Comparison of ENCODE assay signal across 10 cellular contexts in genomic region chr10:84195044-84195830, GRCh38. TPM values are rescaled to one million over a fixed set of nuclear protein-coding genes. Genes with fewer than 3 reads are reported as not detected.
DNase-seq lines count a peak whose midpoint lies in the region; ATAC-seq, FAIRE-seq and TF ChIP-seq lines count a peak whose summit lies in the region.
"Had no signal": no experiment of that assay in that cellular context is flagged by ENCODE, and none has a peak within 500 bp of the region (broad histone marks: within the 10 kb centered on the region; RNA-seq: fewer than 3 reads in every experiment).

No MANE protein-coding gene starts in this region.

- peaks cover 30% of the 10 kb centered on the region for H3K27me3 Mint-ChIP-seq in stimulated activated naive CD8-positive, alpha-beta T cell treated with anti-CD3 and anti-CD28 coated beads, Interleukin-15, Interleukin-2, amounts not matched to agents 100 ng/mL and 50 ng/mL, for 24 hours
- peaks cover 79% of the 10 kb centered on the region for H3K27me3 Mint-ChIP-seq in astrocyte (ENCODE audit: low read depth, unreplicated experiment)

- TF ChIP-seq CTCF in astrocyte (IDR thresholded peaks at IDR 0.05; ENCODE audit: insufficient read depth, low read depth, low read length) (no peak), vagina (IDR thresholded peaks at IDR 0.05) (no peak), ovary (IDR thresholded peaks at IDR 0.05) (no peak)

- no peaks in the 10 kb centered on the region for H3K36me3 Mint-ChIP-seq in stimulated activated naive CD8-positive, alpha-beta T cell treated with anti-CD3 and anti-CD28 coated beads, Interleukin-15, Interleukin-2, amounts not matched to agents 100 ng/mL and 50 ng/mL, for 24 hours (ENCODE audit: low read depth)
- peaks cover 3% of the 10 kb centered on the region for H3K36me3 Mint-ChIP-seq in astrocyte (ENCODE audit: low read depth, unreplicated experiment)

- no peaks in the 10 kb centered on the region for H3K9me3 Mint-ChIP-seq in stimulated activated naive CD8-positive, alpha-beta T cell treated with anti-CD3 and anti-CD28 coated beads, Interleukin-15, Interleukin-2, amounts not matched to agents 100 ng/mL and 50 ng/mL, for 24 hours
- no peaks in the 10 kb centered on the region for H3K9me3 Mint-ChIP-seq in astrocyte (ENCODE audit: unreplicated experiment)

- intact Hi-C loops in vagina (cut with DNase I) (no loop called here), ovary (cut with DNase I) (no loop called here)

- H3K4me3 Mint-ChIP-seq in stimulated activated naive CD8-positive, alpha-beta T cell treated with anti-CD3 and anti-CD28 coated beads, Interleukin-15, Interleukin-2, amounts not matched to agents 100 ng/mL and 50 ng/mL, for 24 hours = peak overlapping the region; percentile 57
- peak overlapping the region; percentile 27 for H3K4me3 Mint-ChIP-seq in astrocyte (ENCODE audit: unreplicated experiment)

- no peak for DNase-seq in stimulated activated naive CD8-positive, alpha-beta T cell treated with anti-CD3 and anti-CD28 coated beads, Interleukin-15, Interleukin-2, amounts not matched to agents 100 U/mL and 50 U/mL, for 24 hours
- DNase-seq in astrocyte (ENCODE audit: low read depth) (no peak), vagina (ENCODE audit: extremely low spot score in 2 of 2) (no peak), ovary (no peak)
- DNase-seq: small intestine had no signal

- H3K4me3 ChIP-seq in astrocyte (ENCODE audit: insufficient read depth, low read depth, low read length) = no peak overlapping the region
- H3K4me3 ChIP-seq in mucosa of rectum (ENCODE audit: low read length in 2 of 2) = peak overlapping the region; percentile 75 to 76
- H3K4me3 ChIP-seq in vagina = peak overlapping the region; percentile 42 to 43
- H3K4me3 ChIP-seq in ovary = no peak overlapping the region

- no peak for FAIRE-seq in astrocyte (lab: Jason Lieb, UNC)
- FAIRE-seq: small intestine had no signal

- peaks cover 26% of the 10 kb centered on the region for H3K27me3 ChIP-seq in astrocyte (ENCODE audit: insufficient read depth, low read length)
- H3K27me3 ChIP-seq in mucosa of rectum (ENCODE audit: control insufficient read depth in 2 of 2, insufficient read depth in 2 of 2, low read length in 2 of 2) = peaks cover 2 to 3% of the 10 kb centered on the region in 2 donors
- H3K27me3 ChIP-seq in vagina = no peaks in the 10 kb centered on the region
- H3K27me3 ChIP-seq in ovary = no peaks in the 10 kb centered on the region

- no peak overlapping the region for H3K27ac Mint-ChIP-seq in stimulated activated naive CD8-positive, alpha-beta T cell treated with anti-CD3 and anti-CD28 coated beads, Interleukin-15, Interleukin-2, amounts not matched to agents 100 ng/mL and 50 ng/mL, for 24 hours
- H3K27ac Mint-ChIP-seq in astrocyte (ENCODE audit: unreplicated experiment) = no peak overlapping the region

- H3K27ac ChIP-seq in astrocyte (ENCODE audit: low read depth, low read length) = no peak overlapping the region
- peak overlapping the region; percentile 89 to 93 for H3K27ac ChIP-seq in mucosa of rectum (ENCODE audit: low read depth in 2 of 2, low read length in 2 of 2)
- H3K27ac ChIP-seq in vagina = no peak overlapping the region
- H3K27ac ChIP-seq in ovary = no peak overlapping the region

- peak overlapping the region; percentile 80 for H3K4me2 ChIP-seq in astrocyte (ENCODE audit: low read length)

- H3K9ac ChIP-seq in astrocyte (ENCODE audit: low read length) (no peak overlapping the region), mucosa of rectum (ENCODE audit: low read depth in 1 of 2, low read length in 2 of 2) (peak overlapping the region; percentile 79 to 90)

- no peaks in the 10 kb centered on the region for H3K9me3 ChIP-seq in astrocyte (ENCODE audit: insufficient read depth, low read depth, low read length)
- no peaks in the 10 kb centered on the region for H3K9me3 ChIP-seq in mucosa of rectum (ENCODE audit: control insufficient read depth in 2 of 2, low read length in 2 of 2)
- H3K9me3 ChIP-seq in vagina = no peaks in the 10 kb centered on the region
- H3K9me3 ChIP-seq in ovary = no peaks in the 10 kb centered on the region

- ATAC-seq in stimulated activated naive CD8-positive, alpha-beta T cell treated with anti-CD3 and anti-CD28 coated beads, Interleukin-15, Interleukin-2, amounts not matched to agents 100 U/mL and 50 U/mL, for 24 hours = no peak
- ATAC-seq in GM18520 (IDR thresholded peaks at IDR 0.05; ENCODE audit: unreplicated experiment) (no peak), GM21786 (IDR thresholded peaks at IDR 0.05; ENCODE audit: unreplicated experiment) (no peak)

- TF ChIP-seq POLR2A in vagina (IDR thresholded peaks at IDR 0.05) (no peak), ovary (IDR thresholded peaks at IDR 0.05) (no peak)

- H3K4me1 ChIP-seq in astrocyte (ENCODE audit: insufficient read depth, low read length) (no peaks in the 10 kb centered on the region), mucosa of rectum (ENCODE audit: control insufficient read depth in 2 of 2, insufficient read depth in 2 of 2, low read length in 2 of 2) (peaks cover 50 to 63% of the 10 kb centered on the region in 2 donors), vagina (peaks cover 16% of the 10 kb centered on the region), ovary (ENCODE audit: insufficient read depth) (no peaks in the 10 kb centered on the region)

- 13 to 21% (median 17%) methylated on average over 33 to 43 of the region's 43 CpGs for WGBS in ovary, 3 donors

- peaks cover 11% of the 10 kb centered on the region for H3K4me1 Mint-ChIP-seq in stimulated activated naive CD8-positive, alpha-beta T cell treated with anti-CD3 and anti-CD28 coated beads, Interleukin-15, Interleukin-2, amounts not matched to agents 100 ng/mL and 50 ng/mL, for 24 hours (ENCODE audit: low read depth)
- no peaks in the 10 kb centered on the region for H3K4me1 Mint-ChIP-seq in astrocyte (ENCODE audit: low read depth, unreplicated experiment)

- H3K36me3 ChIP-seq in astrocyte (ENCODE audit: insufficient read depth, low read length) (no peaks in the 10 kb centered on the region), mucosa of rectum (ENCODE audit: control insufficient read depth in 2 of 2, insufficient read depth in 2 of 2, low read length in 2 of 2) (no peaks in the 10 kb centered on the region), vagina (no peaks in the 10 kb centered on the region), ovary (no peaks in the 10 kb centered on the region)

- TF ChIP-seq EP300 in ovary (IDR thresholded peaks at IDR 0.05) = no peak

- no peak overlapping the region for H2AFZ ChIP-seq in astrocyte (ENCODE audit: low read depth, low read length)

- no peaks in the 10 kb centered on the region for H4K20me1 ChIP-seq in astrocyte (ENCODE audit: insufficient read depth, low read length)

- no peaks in the 10 kb centered on the region for H3K79me2 ChIP-seq in astrocyte (ENCODE audit: insufficient read depth, low read length)

RNA-seq across cellular contexts. Expression of gene CDHR1, which starts 0.9 kb away (rescaled TPM):
- 0.41 and 0.75 TPM in 2 replicates for total RNA-seq in astrocyte
- 6.4 TPM for total RNA-seq in vagina
- 1 to 10 TPM in 1 of 7 donors, under 1 TPM in 6; 0.08 to 2.2 (median 0.69) TPM for total RNA-seq in ovary
- polyA plus RNA-seq in ovary = 1 to 10 TPM in 1 of 2 donors, under 1 TPM in 1; 0.17 to 2.1 TPM
- total RNA-seq: Daoy had no signal

RNA-seq across cellular contexts. Expression of gene GPR15LG, which starts 21.6 kb away (rescaled TPM):
- not detected in 2 replicates for total RNA-seq in astrocyte
- 98.0 TPM for total RNA-seq in vagina
- total RNA-seq in ovary = 1 to 10 TPM in 1 of 7 donors, under 1 TPM in 1, not detected in 5; 0.31 to 3.6 TPM
- polyA plus RNA-seq in ovary = not detected
- total RNA-seq: Daoy had no signal
- polyA plus RNA-seq: small intestine had no signal

RNA-seq across cellular contexts. Expression of gene LRIT2, which starts 30.1 kb away (rescaled TPM):
- total RNA-seq in astrocyte = not detected in 2 replicates
- total RNA-seq in vagina = not detected
- total RNA-seq in ovary = not detected
- not detected for polyA plus RNA-seq in ovary
- total RNA-seq: Daoy had no signal
- polyA plus RNA-seq: small intestine had no signal

RNA-seq across cellular contexts. Expression of gene LRIT1, which starts 46.1 kb away (rescaled TPM):
- not detected in 2 replicates for total RNA-seq in astrocyte
- total RNA-seq in vagina = not detected
- not detected for total RNA-seq in ovary
- polyA plus RNA-seq in ovary = not detected
- total RNA-seq: Daoy had no signal
- polyA plus RNA-seq: small intestine had no signal

RNA-seq across cellular contexts. Expression of gene RGR, which starts 49.6 kb away (rescaled TPM):
- total RNA-seq in astrocyte = not detected in 2 replicates
- total RNA-seq in vagina = not detected
- not detected for total RNA-seq in ovary
- not detected for polyA plus RNA-seq in ovary
- total RNA-seq: Daoy had no signal

Comparison
In these comparisons a context has a peak if more than half of its experiments do, and no peak if none do; other contexts are left out.
1. H3K27ac ChIP-seq: peak in mucosa of rectum (2 of 2); none in astrocyte (single experiment), vagina (single experiment) and ovary (0 of 2).
2. H3K4me3 ChIP-seq: peak in mucosa of rectum (2 of 2) and vagina (2 of 2); none in astrocyte (single experiment) and ovary (single experiment).
3. RNA of gene GPR15LG, which starts 21.6 kb away (total RNA-seq): 98.0 TPM in vagina (single experiment); not detected in astrocyte and 0.31 to 3.6 TPM in ovary; every median in the first group is over 10 times any median in the second.